Comparison of ENCODE assay signal across 17 cellular contexts in genomic region chr10:103204353-103205255, GRCh38. TPM values are rescaled to one million over a fixed set of nuclear protein-coding genes. Genes with fewer than 3 reads are reported as not detected.
DNase-seq lines count a peak whose midpoint lies in the region; ATAC-seq and TF ChIP-seq lines count a peak whose summit lies in the region.
"Had no signal": no experiment of that assay in that cellular context is flagged by ENCODE, and none has a peak within 500 bp of the region (broad histone marks: within the 10 kb centered on the region; RNA-seq: fewer than 3 reads in every experiment).

No MANE protein-coding gene starts in this region.

- intact Hi-C loops in activated naive CD4-positive, alpha-beta T cell treated with anti-CD3 and anti-CD28 coated beads for 36 hours (cut with micrococcal nuclease): no loop called here
- intact Hi-C loops in activated CD4-positive, alpha-beta T cell treated with anti-CD3 and anti-CD28 coated beads for 36 hours (cut with DNase I, micrococcal nuclease): no loop called here

- H3K4me1 ChIP-seq in iPS-15b (ENCODE audit: control insufficient read depth, insufficient read depth, low read length): peaks cover 11% of the 10 kb centered on the region

- H3K4me1 Mint-ChIP-seq in WTC11: peaks cover 56% of the 10 kb centered on the region
- H3K4me1 Mint-ChIP-seq in activated naive CD4-positive, alpha-beta T cell treated with anti-CD3 and anti-CD28 coated beads for 36 hours (ENCODE audit: low read depth): no peaks in the 10 kb centered on the region
- H3K4me1 Mint-ChIP-seq in activated CD4-positive, alpha-beta T cell treated with anti-CD3 and anti-CD28 coated beads for 36 hours: no peaks in the 10 kb centered on the region
- H3K4me1 Mint-ChIP-seq: activated CD8-positive, alpha-beta memory T cell treated with anti-CD3 and anti-CD28 coated beads, Interleukin-2, amount 10 ng/mL, durations not matched to agents 7 days and 5 days; naive thymus-derived CD8-positive, alpha-beta T cell; stimulated activated effector memory CD8-positive, alpha-beta T cell treated with anti-CD3 and anti-CD28 coated beads, Interleukin-12 subunit alpha, Interleukin-12 subunit beta, amount 100 ng/mL, for 72 hours had no signal

- no peaks in the 10 kb centered on the region for H3K27me3 ChIP-seq in iPS-15b (ENCODE audit: control insufficient read depth, insufficient read depth, low read length)

- H3K9me3 ChIP-seq in iPS-15b (ENCODE audit: control insufficient read depth, insufficient read depth, low read length): no peaks in the 10 kb centered on the region

- CTCF ChIA-PET in WTC11 (lab: Charles Lee): interaction anchor here (0.7 to 1.5 kb wide), 2 partner anchors 26 to 40 kb away, joined by 3 to 4 read pairs; no protein-coding TSS in a partner anchor
- CTCF ChIA-PET in activated naive CD4-positive, alpha-beta T cell treated with anti-CD3 and anti-CD28 coated beads for 36 hours (lab: Charles Lee): interaction anchor here (1.2 kb wide), 1 partner anchor 36 kb away, joined by 4 read pairs; no protein-coding TSS in a partner anchor
- CTCF ChIA-PET in activated CD4-positive, alpha-beta T cell treated with anti-CD3 and anti-CD28 coated beads for 36 hours (lab: Charles Lee): interaction anchor here (0.6 kb wide), 2 partner anchors 10 to 28 kb away, joined by 3 to 4 read pairs; no protein-coding TSS in a partner anchor

- ATAC-seq in WTC11 (peak; percentile 87), HG03378 (IDR thresholded peaks at IDR 0.05; ENCODE audit: unreplicated experiment) (no peak)
- ATAC-seq in activated CD4-positive, alpha-beta T cell treated with anti-CD3 and anti-CD28 coated beads for 36 hours: no peak
- ATAC-seq: activated CD8-positive, alpha-beta memory T cell treated with anti-CD3 and anti-CD28 coated beads, Interleukin-2, amount 10 ng/mL, durations not matched to agents 7 days and 5 days; naive thymus-derived CD8-positive, alpha-beta T cell; sciatic nerve; stimulated activated effector memory CD8-positive, alpha-beta T cell treated with anti-CD3 and anti-CD28 coated beads, Interleukin-12 subunit alpha, Interleukin-12 subunit beta, amount 100 ng/mL, for 72 hours had no signal

- H3K9ac ChIP-seq in iPS-15b (ENCODE audit: low read depth, low read length): no peak overlapping the region

- peaks cover 21% of the 10 kb centered on the region for H3K36me3 Mint-ChIP-seq in WTC11
- H3K36me3 Mint-ChIP-seq in activated naive CD4-positive, alpha-beta T cell treated with anti-CD3 and anti-CD28 coated beads for 36 hours (ENCODE audit: low read depth): no peaks in the 10 kb centered on the region
- H3K36me3 Mint-ChIP-seq in activated CD4-positive, alpha-beta T cell treated with anti-CD3 and anti-CD28 coated beads for 36 hours (ENCODE audit: low read depth): no peaks in the 10 kb centered on the region
- H3K36me3 Mint-ChIP-seq: activated CD8-positive, alpha-beta memory T cell treated with anti-CD3 and anti-CD28 coated beads, Interleukin-2, amount 10 ng/mL, durations not matched to agents 7 days and 5 days; naive thymus-derived CD8-positive, alpha-beta T cell; stimulated activated effector memory CD8-positive, alpha-beta T cell treated with anti-CD3 and anti-CD28 coated beads, Interleukin-12 subunit alpha, Interleukin-12 subunit beta, amount 100 ng/mL, for 72 hours had no signal

- POLR2A ChIA-PET in WTC11 (lab: Charles Lee): interaction anchor here (0.6 kb wide), 1 partner anchor 25 kb away, joined by 4 read pairs; no protein-coding TSS in a partner anchor
- POLR2A ChIA-PET in activated CD4-positive, alpha-beta T cell treated with anti-CD3 and anti-CD28 coated beads for 36 hours (lab: Charles Lee): no interaction called here

- peak overlapping the region; percentile 51 for H3K4me3 Mint-ChIP-seq in WTC11
- H3K4me3 Mint-ChIP-seq in activated naive CD4-positive, alpha-beta T cell treated with anti-CD3 and anti-CD28 coated beads for 36 hours: no peak overlapping the region
- H3K4me3 Mint-ChIP-seq in activated CD4-positive, alpha-beta T cell treated with anti-CD3 and anti-CD28 coated beads for 36 hours: no peak overlapping the region
- H3K4me3 Mint-ChIP-seq: activated CD8-positive, alpha-beta memory T cell treated with anti-CD3 and anti-CD28 coated beads, Interleukin-2, amount 10 ng/mL, durations not matched to agents 7 days and 5 days; HFFc6; naive thymus-derived CD8-positive, alpha-beta T cell; stimulated activated effector memory CD8-positive, alpha-beta T cell treated with anti-CD3 and anti-CD28 coated beads, Interleukin-12 subunit alpha, Interleukin-12 subunit beta, amount 100 ng/mL, for 72 hours had no signal

- peaks cover 18% of the 10 kb centered on the region for H3K9me3 Mint-ChIP-seq in WTC11
- no peaks in the 10 kb centered on the region for H3K9me3 Mint-ChIP-seq in activated naive CD4-positive, alpha-beta T cell treated with anti-CD3 and anti-CD28 coated beads for 36 hours
- peaks cover 4% of the 10 kb centered on the region for H3K9me3 Mint-ChIP-seq in activated CD4-positive, alpha-beta T cell treated with anti-CD3 and anti-CD28 coated beads for 36 hours (ENCODE audit: low read depth)
- H3K9me3 Mint-ChIP-seq: HFFc6; stimulated activated effector memory CD8-positive, alpha-beta T cell treated with anti-CD3 and anti-CD28 coated beads, Interleukin-12 subunit alpha, Interleukin-12 subunit beta, amount 100 ng/mL, for 72 hours had no signal

- no peak for TF ChIP-seq CTCF in WTC11 (IDR thresholded peaks at IDR 0.05)

- no peaks in the 10 kb centered on the region for H3K36me3 ChIP-seq in iPS-15b (ENCODE audit: control insufficient read depth, insufficient read depth, low read length)

- peak overlapping the region; percentile 97 for H3K27ac Mint-ChIP-seq in WTC11
- H3K27ac Mint-ChIP-seq in activated naive CD4-positive, alpha-beta T cell treated with anti-CD3 and anti-CD28 coated beads for 36 hours: no peak overlapping the region
- no peak overlapping the region for H3K27ac Mint-ChIP-seq in activated CD4-positive, alpha-beta T cell treated with anti-CD3 and anti-CD28 coated beads for 36 hours
- H3K27ac Mint-ChIP-seq: activated CD8-positive, alpha-beta memory T cell treated with anti-CD3 and anti-CD28 coated beads, Interleukin-2, amount 10 ng/mL, durations not matched to agents 7 days and 5 days; HFFc6; stimulated activated effector memory CD8-positive, alpha-beta T cell treated with anti-CD3 and anti-CD28 coated beads, Interleukin-12 subunit alpha, Interleukin-12 subunit beta, amount 100 ng/mL, for 72 hours had no signal

- peak overlapping the region; percentile 37 for H3K4me3 ChIP-seq in iPS-15b (ENCODE audit: low read depth, low read length)
- H3K4me3 ChIP-seq: PC-9 had no signal

- DNase-seq in DMS53 (lab: John Stamatoyannopoulos, UW) (peak; percentile 31), DMS53 treated with DMSO at 0.1 percent for 48 hours (lab: John Stamatoyannopoulos, UW; ENCODE audit: unreplicated experiment) (no peak), WTC11 (ENCODE audit: low spot score) (peak; percentile 89), H4 (ENCODE audit: low spot score) (no peak)
- DNase-seq in activated naive CD4-positive, alpha-beta T cell treated with anti-CD3 and anti-CD28 coated beads for 36 hours: no peak
- DNase-seq in activated CD4-positive, alpha-beta T cell treated with anti-CD3 and anti-CD28 coated beads for 36 hours: no peak
- DNase-seq: activated CD8-positive, alpha-beta memory T cell treated with anti-CD3 and anti-CD28 coated beads, Interleukin-2, amount 10 ng/mL, durations not matched to agents 7 days and 5 days; activated gamma-delta T cell treated with Interleukin-2 at 50 U/mL for 16 hours; HFFc6; naive thymus-derived CD8-positive, alpha-beta T cell; NCI-H446; stimulated activated CD4-positive, alpha-beta T cell treated with anti-CD3 and anti-CD28 coated beads, Interleukin-4, amount 100 ng/mL, for 4 hours had no signal

- no peaks in the 10 kb centered on the region; the same call in 1 of the 2 replicates for H3K27me3 Mint-ChIP-seq in WTC11 (ENCODE audit: low read depth)
- H3K27me3 Mint-ChIP-seq in activated naive CD4-positive, alpha-beta T cell treated with anti-CD3 and anti-CD28 coated beads for 36 hours (ENCODE audit: low read depth): no peaks in the 10 kb centered on the region
- H3K27me3 Mint-ChIP-seq in activated CD4-positive, alpha-beta T cell treated with anti-CD3 and anti-CD28 coated beads for 36 hours: no peaks in the 10 kb centered on the region

TF ChIP-seq in WTC11, 78 proteins besides CTCF, POLR2A, EP300 and RAD21:
- TF ChIP-seq GABPB1 (CRISPR knock-in tag; IDR thresholded peaks at IDR 0.05) (peak; percentile 55), NFYB (CRISPR knock-in tag; conservative IDR thresholded peaks at IDR 0.05; ENCODE audit: low read depth) (no peak), ZNF396 (CRISPR knock-in tag; IDR thresholded peaks at IDR 0.05; ENCODE audit: borderline replicate concordance) (no peak), TEAD1 (CRISPR knock-in tag; IDR thresholded peaks at IDR 0.05) (peak; percentile 48; the same call in 1 of the 2 replicates)

RNA-seq across cellular contexts. Expression of gene NT5C2, which starts 11.5 kb away (rescaled TPM):
- total RNA-seq in WTC11 (2021): 67.5 to 76.1 TPM (median 72.3 TPM) in 3 replicates
- 10 to 100 TPM; 39.3 to 44.3 TPM for total RNA-seq in activated naive CD4-positive, alpha-beta T cell treated with anti-CD3 and anti-CD28 coated beads for 36 hours
- total RNA-seq in activated CD4-positive, alpha-beta T cell treated with anti-CD3 and anti-CD28 coated beads for 36 hours: 10 to 100 TPM; 46.4 to 46.5 TPM
- 27.3 and 31.6 TPM in 2 replicates for total RNA-seq in H4 (2014; rRNA removed; shearing (Covaris generic))

RNA-seq across cellular contexts. Expression of gene RPEL1, which starts 41.1 kb away (rescaled TPM):
- 0.09 TPM in 1 of 3 replicates, not detected in the others for total RNA-seq in WTC11 (2021)
- under 1 TPM in 1 of 2 experiments, not detected in 1; 0.17 TPM for total RNA-seq in activated naive CD4-positive, alpha-beta T cell treated with anti-CD3 and anti-CD28 coated beads for 36 hours
- total RNA-seq in activated CD4-positive, alpha-beta T cell treated with anti-CD3 and anti-CD28 coated beads for 36 hours: not detected
- 0.08 TPM in 1 of 2 replicates, not detected in the other for total RNA-seq in H4 (2014; rRNA removed; shearing (Covaris generic))
- total RNA-seq: activated CD8-positive, alpha-beta memory T cell treated with anti-CD3 and anti-CD28 coated beads, Interleukin-2, amount 10 ng/mL, durations not matched to agents 7 days and 5 days; naive thymus-derived CD8-positive, alpha-beta T cell; PC-9; sciatic nerve had no signal

Comparison
In these comparisons a context has a peak if more than half of its experiments do, and no peak if none do; other contexts are left out.
1. DNase-seq: peak in DMS53 (single experiment) and WTC11 (single experiment); none in DMS53 treated with DMSO at 0.1 percent for 48 hours (single experiment), activated naive CD4-positive, alpha-beta T cell treated with anti-CD3 and anti-CD28 coated beads for 36 hours (single experiment), activated CD4-positive, alpha-beta T cell treated with anti-CD3 and anti-CD28 coated beads for 36 hours (single experiment) and H4 (single experiment).